ENCODE assay signal across 1 cellular context in the genomic region with DNA sequence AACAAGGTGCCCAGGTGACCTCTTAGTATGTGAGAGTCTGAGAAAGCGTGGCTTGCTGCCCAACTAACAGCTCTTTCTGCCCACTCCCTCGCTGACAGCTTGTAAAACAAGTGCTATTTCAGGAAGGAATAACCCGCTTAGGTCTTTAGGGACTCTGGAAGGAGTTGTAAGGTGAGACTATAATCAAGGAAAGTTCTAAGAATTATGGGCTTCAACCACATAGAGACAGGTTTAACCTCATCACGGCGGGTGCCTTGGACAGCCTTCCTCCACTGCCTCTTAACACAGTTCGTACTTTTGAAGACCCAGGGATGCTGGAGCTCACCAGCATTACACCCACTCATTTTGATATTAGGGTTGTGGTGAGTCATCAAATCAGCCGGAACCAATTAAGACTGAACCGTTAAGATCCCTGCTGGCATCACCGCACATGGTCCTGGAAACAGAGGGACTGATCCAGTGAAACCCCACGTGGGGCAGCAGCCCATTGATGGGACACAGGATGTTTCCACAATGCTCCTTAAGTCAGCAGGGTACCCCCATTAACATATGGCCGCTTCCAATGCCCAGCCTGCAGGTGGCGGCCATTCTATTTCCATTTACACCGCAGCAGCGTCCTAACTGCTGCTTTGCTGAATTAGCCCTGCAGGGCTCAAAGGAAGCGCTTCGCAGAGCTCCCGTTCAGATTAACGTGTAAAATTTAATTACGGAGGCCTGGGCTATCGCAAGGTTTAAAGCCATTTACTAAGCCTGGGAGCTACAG.
TF ChIP-seq lines count a peak whose summit lies in the region.

No MANE protein-coding gene starts in this region.

TF ChIP-seq in HEK293, 187 proteins besides CTCF, POLR2A, EP300 and RAD21 (continued from another document):
- TF ChIP-seq, protein P1, sequence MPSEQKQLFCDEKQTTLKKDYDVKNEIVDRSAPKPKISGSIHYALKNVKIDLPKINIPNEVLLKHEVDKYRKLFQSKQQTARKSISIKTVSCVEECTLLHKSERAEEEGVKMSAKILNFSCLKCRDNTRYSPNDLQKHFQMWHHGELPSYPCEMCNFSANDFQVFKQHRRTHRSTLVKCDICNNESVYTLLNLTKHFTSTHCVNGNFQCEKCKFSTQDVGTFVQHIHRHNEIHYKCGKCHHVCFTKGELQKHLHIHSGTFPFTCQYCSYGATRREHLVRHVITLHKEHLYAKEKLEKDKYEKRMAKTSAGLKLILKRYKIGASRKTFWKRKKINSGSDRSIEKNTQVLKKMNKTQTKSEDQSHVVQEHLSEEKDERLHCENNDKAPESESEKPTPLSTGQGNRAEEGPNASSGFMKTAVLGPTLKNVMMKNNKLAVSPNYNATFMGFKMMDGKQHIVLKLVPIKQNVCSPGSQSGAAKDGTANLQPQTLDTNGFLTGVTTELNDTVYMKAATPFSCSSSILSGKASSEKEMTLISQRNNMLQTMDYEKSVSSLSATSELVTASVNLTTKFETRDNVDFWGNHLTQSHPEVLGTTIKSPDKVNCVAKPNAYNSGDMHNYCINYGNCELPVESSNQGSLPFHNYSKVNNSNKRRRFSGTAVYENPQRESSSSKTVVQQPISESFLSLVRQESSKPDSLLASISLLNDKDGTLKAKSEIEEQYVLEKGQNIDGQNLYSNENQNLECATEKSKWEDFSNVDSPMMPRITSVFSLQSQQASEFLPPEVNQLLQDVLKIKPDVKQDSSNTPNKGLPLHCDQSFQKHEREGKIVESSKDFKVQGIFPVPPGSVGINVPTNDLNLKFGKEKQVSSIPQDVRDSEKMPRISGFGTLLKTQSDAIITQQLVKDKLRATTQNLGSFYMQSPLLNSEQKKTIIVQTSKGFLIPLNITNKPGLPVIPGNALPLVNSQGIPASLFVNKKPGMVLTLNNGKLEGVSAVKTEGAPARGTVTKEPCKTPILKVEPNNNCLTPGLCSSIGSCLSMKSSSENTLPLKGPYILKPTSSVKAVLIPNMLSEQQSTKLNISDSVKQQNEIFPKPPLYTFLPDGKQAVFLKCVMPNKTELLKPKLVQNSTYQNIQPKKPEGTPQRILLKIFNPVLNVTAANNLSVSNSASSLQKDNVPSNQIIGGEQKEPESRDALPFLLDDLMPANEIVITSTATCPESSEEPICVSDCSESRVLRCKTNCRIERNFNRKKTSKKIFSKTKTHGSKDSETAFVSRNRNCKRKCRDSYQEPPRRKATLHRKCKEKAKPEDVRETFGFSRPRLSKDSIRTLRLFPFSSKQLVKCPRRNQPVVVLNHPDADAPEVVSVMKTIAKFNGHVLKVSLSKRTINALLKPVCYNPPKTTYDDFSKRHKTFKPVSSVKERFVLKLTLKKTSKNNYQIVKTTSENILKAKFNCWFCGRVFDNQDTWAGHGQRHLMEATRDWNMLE (tag by site-specific recombination; conservative IDR thresholded peaks at IDR 0.05; ENCODE audit: low read depth) = no peak
- no peak for TF ChIP-seq ZNF48 (tag by site-specific recombination; IDR thresholded peaks at IDR 0.05)
- no peak for TF ChIP-seq ZNF169 (tag by site-specific recombination; IDR thresholded peaks at IDR 0.05)
- TF ChIP-seq ZNF335 (tag by site-specific recombination; conservative IDR thresholded peaks at IDR 0.05) = no peak
